1 cellular context compared by ENCODE assay signal in the genomic region with DNA sequence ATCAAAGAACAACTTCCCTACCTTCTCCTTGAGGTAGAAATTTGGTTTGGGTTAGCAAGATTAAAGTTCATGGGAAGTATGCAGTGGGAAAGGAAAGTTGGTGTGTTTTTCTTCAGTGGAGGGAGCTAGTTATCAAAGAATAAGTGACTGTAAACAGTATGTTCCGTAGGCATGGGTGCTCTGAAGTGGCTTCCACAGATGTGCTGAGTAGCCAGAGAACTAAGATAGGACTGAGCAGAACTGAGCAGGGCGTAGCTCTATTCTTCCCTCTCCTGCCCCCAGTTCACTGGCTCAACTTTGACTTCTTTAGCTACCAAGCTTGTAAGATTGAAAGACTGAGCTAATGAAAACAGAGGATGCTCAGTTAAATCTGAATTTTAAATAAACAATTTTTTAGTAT.
TF ChIP-seq lines count a peak whose summit lies in the region.

No MANE protein-coding gene starts in this region.

TF ChIP-seq in HEK293, 187 proteins besides CTCF, POLR2A, EP300 and RAD21:
- no peak for TF ChIP-seq ZNF76 (tag by site-specific recombination; IDR thresholded peaks at IDR 0.05; ENCODE audit: borderline replicate concordance, low read depth)
- TF ChIP-seq RBAK (tag by site-specific recombination; IDR thresholded peaks at IDR 0.05), result no peak
- no peak for TF ChIP-seq ZNF24 (tag by site-specific recombination; IDR thresholded peaks at IDR 0.05)
- no peak for TF ChIP-seq ZNF2 (tag by site-specific recombination; IDR thresholded peaks at IDR 0.05)
- TF ChIP-seq ZNF792 (tag by site-specific recombination; IDR thresholded peaks at IDR 0.05), result no peak
